ENCODE assay signal across 8 cellular contexts in genomic region chrX:49163555-49164419, GRCh38. TPM values are rescaled to one million over a fixed set of nuclear protein-coding genes. Genes with fewer than 3 reads are reported as not detected.
DNase-seq lines count a peak whose midpoint lies in the region; TF ChIP-seq lines count a peak whose summit lies in the region.

No MANE protein-coding gene starts in this region.

- TF ChIP-seq CTCF in Loucy (conservative IDR thresholded peaks at IDR 0.05; ENCODE audit: low read length) (peak; percentile 54), testis (IDR thresholded peaks at IDR 0.05) (peak; percentile 67 to 92 (median 88))

- H3K27me3 Mint-ChIP-seq in activated naive CD4-positive, alpha-beta T cell treated with anti-CD3 and anti-CD28 coated beads, Interleukin-2, amount 10 ng/mL, durations not matched to agents 7 days and 5 days, result peaks cover 12% of the 10 kb centered on the region

- in situ Hi-C loops in GM23248 (cut with MboI), result no loop called here

- no peak for TF ChIP-seq POLR2A in testis (IDR thresholded peaks at IDR 0.05)

- H3K4me1 ChIP-seq in GM23248 (ENCODE audit: insufficient read depth), result peaks cover 6% of the 10 kb centered on the region; the same call in 1 of the 2 replicates
- peaks cover 18% of the 10 kb centered on the region for H3K4me1 ChIP-seq in Loucy (ENCODE audit: insufficient read depth, low read length, poor library complexity, severe bottlenecking)
- H3K4me1 ChIP-seq in SJSA1 (replicated peaks), result peaks cover 27% of the 10 kb centered on the region
- no peaks in the 10 kb centered on the region for H3K4me1 ChIP-seq in testis

- WGBS in GM23248 (ENCODE audit: low coverage in 1 of 2, low lambda C conversion rate in 2 of 2, missing lambda C conversion rate in 2 of 2), 2 experiments, result 0 to 4% methylated on average over 7 to 30 of the region's 69 CpGs
- WGBS in testis, 2 donors, result 5 to 6% methylated on average over 4 to 14 of the region's 69 CpGs

- H4K20me1 ChIP-seq in GM23248 (ENCODE audit: insufficient read depth), result no peaks in the 10 kb centered on the region
- no peaks in the 10 kb centered on the region for H4K20me1 ChIP-seq in Loucy (ENCODE audit: insufficient read depth, low read length, poor library complexity, severe bottlenecking)

- CTCF ChIA-PET in activated naive CD4-positive, alpha-beta T cell treated with anti-CD3 and anti-CD28 coated beads, Interleukin-2, amount 10 ng/mL, durations not matched to agents 7 days and 5 days (lab: Charles Lee), result interaction anchor here (0.9 to 1.5 kb wide), 2 partner anchors 8 to 22 kb away, joined by 3 to 4 read pairs; no protein-coding TSS in a partner anchor

- H3K9me2 ChIP-seq in GM23248 (ENCODE audit: insufficient read depth) (no peaks in the 10 kb centered on the region), Loucy (replicated peaks; ENCODE audit: low read depth, low read length) (no peaks in the 10 kb centered on the region)

- H3F3A ChIP-seq in GM23248 (ENCODE audit: insufficient read depth) (peaks cover 3% of the 10 kb centered on the region), Loucy (ENCODE audit: low read depth) (peaks cover 8% of the 10 kb centered on the region; the same call in 1 of the 2 replicates)

- peak overlapping the region; percentile 83 for H2AFZ ChIP-seq in GM23248
- peak overlapping the region; percentile 64; the same call in 1 of the 2 replicates for H2AFZ ChIP-seq in Loucy (ENCODE audit: low read length)

- H3K4me3 Mint-ChIP-seq in activated naive CD4-positive, alpha-beta T cell treated with anti-CD3 and anti-CD28 coated beads, Interleukin-2, amount 10 ng/mL, durations not matched to agents 7 days and 5 days, result peak overlapping the region; percentile 76

- intact Hi-C loops in testis (cut with DNase I; ENCODE audit: low total_unique reads), result no loop called here

- H3K4me3 ChIP-seq in GM23248 (peak overlapping the region; percentile 61), Loucy (ENCODE audit: low read length, poor library complexity, severe bottlenecking) (peak overlapping the region; percentile 70), SJSA1 (peak overlapping the region; percentile 31), testis (peak overlapping the region; percentile 15 to 36)

- H3K27me3 ChIP-seq in GM23248 (replicated peaks; ENCODE audit: insufficient read depth), result no peaks in the 10 kb centered on the region
- H3K27me3 ChIP-seq in Loucy (ENCODE audit: insufficient read depth, low read length, poor library complexity, severe bottlenecking), result no peaks in the 10 kb centered on the region
- no peaks in the 10 kb centered on the region for H3K27me3 ChIP-seq in SJSA1 (replicated peaks)
- H3K27me3 ChIP-seq in testis, result no peaks in the 10 kb centered on the region

- H3K79me2 ChIP-seq in GM23248 (ENCODE audit: insufficient read depth) (no peaks in the 10 kb centered on the region), Loucy (ENCODE audit: insufficient read depth, low read length) (no peaks in the 10 kb centered on the region)

- H3K9ac ChIP-seq in GM23248, result peak overlapping the region; percentile 87
- H3K9ac ChIP-seq in Loucy (ENCODE audit: low read depth, low read length, poor library complexity, severe bottlenecking), result peak overlapping the region; percentile 79

- peak overlapping the region; percentile 70 for H3K4me2 ChIP-seq in GM23248 (ENCODE audit: unreplicated experiment)
- peak overlapping the region; percentile 76 for H3K4me2 ChIP-seq in Loucy (ENCODE audit: low read depth, low read length, poor library complexity, severe bottlenecking)

- H3K4me1 Mint-ChIP-seq in activated naive CD4-positive, alpha-beta T cell treated with anti-CD3 and anti-CD28 coated beads, Interleukin-2, amount 10 ng/mL, durations not matched to agents 7 days and 5 days, result peaks cover 39% of the 10 kb centered on the region

- H3K27ac ChIP-seq in GM23248 (peak overlapping the region; percentile 91), SJSA1 (peak overlapping the region; percentile 71), testis (peak overlapping the region; percentile 74 to 87)

- peak overlapping the region; percentile 90 for H3K27ac Mint-ChIP-seq in activated naive CD4-positive, alpha-beta T cell treated with anti-CD3 and anti-CD28 coated beads, Interleukin-2, amount 10 ng/mL, durations not matched to agents 7 days and 5 days

- H3K36me3 Mint-ChIP-seq in activated naive CD4-positive, alpha-beta T cell treated with anti-CD3 and anti-CD28 coated beads, Interleukin-2, amount 10 ng/mL, durations not matched to agents 7 days and 5 days, result no peaks in the 10 kb centered on the region

- H3K9me3 ChIP-seq in GM23248 (ENCODE audit: low read depth) (no peaks in the 10 kb centered on the region), Loucy (ENCODE audit: insufficient read depth, low read depth, low read length) (no peaks in the 10 kb centered on the region), SJSA1 (replicated peaks) (no peaks in the 10 kb centered on the region), testis (no peaks in the 10 kb centered on the region)

- peak; percentile 44 for DNase-seq in DMS53 treated with DMSO at 0.1 percent for 48 hours (lab: John Stamatoyannopoulos, UW; ENCODE audit: unreplicated experiment)
- DNase-seq in GM23248, result peak; percentile 81
- DNase-seq in SJSA1 (ENCODE audit: low read depth in 1 of 2, low spot score in 2 of 2), result peak; percentile 72 to 78
- peak; percentile 85 for DNase-seq in activated naive CD4-positive, alpha-beta T cell treated with anti-CD3 and anti-CD28 coated beads, Interleukin-2, amount 10 ng/mL, durations not matched to agents 7 days and 5 days
- DNase-seq in germinal center (ENCODE audit: low spot score), result peak; percentile 76
- peak; percentile 12 to 91 (median 80) for DNase-seq in nucleus accumbens (lab: John Stamatoyannopoulos, UW)
- peak; percentile 88 for DNase-seq in testis

- H3K36me3 ChIP-seq in GM23248 (ENCODE audit: low read depth), result no peaks in the 10 kb centered on the region
- H3K36me3 ChIP-seq in Loucy (ENCODE audit: insufficient read depth, low read length), result no peaks in the 10 kb centered on the region
- H3K36me3 ChIP-seq in SJSA1, result no peaks in the 10 kb centered on the region
- no peaks in the 10 kb centered on the region for H3K36me3 ChIP-seq in testis (ENCODE audit: low read depth, missing control alignments)

- H3K9me3 Mint-ChIP-seq in activated naive CD4-positive, alpha-beta T cell treated with anti-CD3 and anti-CD28 coated beads, Interleukin-2, amount 10 ng/mL, durations not matched to agents 7 days and 5 days, result no peaks in the 10 kb centered on the region

RNA-seq across cellular contexts. Expression of gene MAGIX, which starts 1.2 kb away (rescaled TPM):
- 1.3 and 8.0 TPM in 2 replicates for total RNA-seq in GM23248 (2014; rRNA removed; shearing (Covaris generic))
- polyA plus RNA-seq in GM23248 (2016; fragmentation: Nextera tagmentation; extraction: Ambion mirVana), result 1.1 and 1.5 TPM in 2 replicates
- total RNA-seq in SJSA1 (2014; rRNA removed; shearing (Covaris generic)), result 1.00 TPM in 1 of 2 replicates, not detected in the other
- total RNA-seq in testis, result 1 to 10 TPM; 1.1 to 3.1 TPM
- polyA plus RNA-seq in testis (ENCODE audit: insufficient read depth, low read depth, low replicate concordance), result 0.90 TPM

RNA-seq across cellular contexts. Expression of gene PLP2, which starts 7.9 kb away (rescaled TPM):
- total RNA-seq in GM23248 (2014; rRNA removed; shearing (Covaris generic)), result 62.3 and 62.5 TPM in 2 replicates
- polyA plus RNA-seq in GM23248 (2016; fragmentation: Nextera tagmentation; extraction: Ambion mirVana), result 204 and 209 TPM in 2 replicates
- total RNA-seq in SJSA1 (2014; rRNA removed; shearing (Covaris generic)), result 48.3 and 63.8 TPM in 2 replicates
- 10 to 100 TPM; 19.0 to 21.4 TPM for total RNA-seq in testis
- 61.6 TPM for polyA plus RNA-seq in testis (ENCODE audit: insufficient read depth, low read depth, low replicate concordance)

RNA-seq across cellular contexts. Expression of gene PRICKLE3, which starts 22.4 kb away (rescaled TPM):
- total RNA-seq in GM23248 (2014; rRNA removed; shearing (Covaris generic)), result 9.0 and 10.8 TPM in 2 replicates
- polyA plus RNA-seq in GM23248 (2016; fragmentation: Nextera tagmentation; extraction: Ambion mirVana) (5.1 TPM in 2 replicates), testis (ENCODE audit: insufficient read depth, low read depth, low replicate concordance) (2.7 TPM)
- total RNA-seq in SJSA1 (2014; rRNA removed; shearing (Covaris generic)), result 2.4 and 3.6 TPM in 2 replicates
- total RNA-seq in testis, result 1 to 10 TPM; 6.1 to 9.9 TPM

RNA-seq across cellular contexts. Expression of gene SYP, which starts 36.2 kb away (rescaled TPM):
- 0.54 TPM in 1 of 2 replicates, not detected in the other for total RNA-seq in GM23248 (2014; rRNA removed; shearing (Covaris generic))
- polyA plus RNA-seq in GM23248 (2016; fragmentation: Nextera tagmentation; extraction: Ambion mirVana), result 0.23 TPM in 1 of 2 replicates, not detected in the other
- 0.16 and 0.53 TPM in 2 replicates for total RNA-seq in SJSA1 (2014; rRNA removed; shearing (Covaris generic))
- 1 to 10 TPM; 1.7 to 3.4 TPM for total RNA-seq in testis
- 2.5 TPM for polyA plus RNA-seq in testis (ENCODE audit: insufficient read depth, low read depth, low replicate concordance)

RNA-seq across cellular contexts. Expression of gene GPKOW, which starts 40.3 kb away (rescaled TPM):
- 19.7 and 22.4 TPM in 2 replicates for total RNA-seq in GM23248 (2014; rRNA removed; shearing (Covaris generic))
- polyA plus RNA-seq in GM23248 (2016; fragmentation: Nextera tagmentation; extraction: Ambion mirVana), result 20.9 and 23.8 TPM in 2 replicates
- total RNA-seq in SJSA1 (2014; rRNA removed; shearing (Covaris generic)), result 32.2 and 47.9 TPM in 2 replicates
- total RNA-seq in testis, result 10 to 100 TPM; 19.6 to 24.8 TPM
- polyA plus RNA-seq in testis (ENCODE audit: insufficient read depth, low read depth, low replicate concordance), result 17.9 TPM

Comparison
In these comparisons a context has a peak if more than half of its experiments do, and no peak if none do; other contexts are left out.
1. Peak in every context shown above with its lines: DNase-seq, H3K4me3 ChIP-seq and H3K27ac ChIP-seq.